In the genomic region with DNA sequence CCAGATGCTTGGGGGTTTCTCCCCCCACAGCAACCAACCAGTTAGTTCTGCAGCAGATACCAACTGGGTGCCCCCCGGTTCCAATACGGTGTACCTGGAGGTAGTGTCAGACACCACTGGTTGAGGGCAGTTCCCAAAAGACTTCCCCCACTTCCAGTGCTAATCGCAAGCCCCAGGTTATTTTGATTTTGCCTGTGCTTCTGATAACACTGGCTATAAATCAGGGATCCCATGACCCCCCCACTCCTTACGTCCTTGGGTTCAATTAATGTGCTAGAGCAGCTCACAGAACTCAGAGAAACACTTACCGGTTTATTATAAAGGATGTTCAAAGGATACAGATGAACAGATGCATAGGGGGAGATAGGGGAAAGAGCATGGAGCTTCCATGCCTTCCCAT, we compare ENCODE assay signal across 24 cellular contexts. TPM values are rescaled to one million over a fixed set of nuclear protein-coding genes. Genes with fewer than 3 reads are reported as not detected.
DNase-seq lines count a peak whose midpoint lies in the region; ATAC-seq and TF ChIP-seq lines count a peak whose summit lies in the region.
"Had no signal": no experiment of that assay in that cellular context is flagged by ENCODE, and none has a peak within 500 bp of the region (broad histone marks: within the 10 kb centered on the region; RNA-seq: fewer than 3 reads in every experiment).

No MANE protein-coding gene starts in this region.

- 71 to 73% methylated on average over 5 of the region's 5 CpGs for WGBS in body of pancreas, 2 donors

- CTCF ChIA-PET in CD4-positive, alpha-beta T cell (lab: Charles Lee) = no interaction called here

- H3K27ac Mint-ChIP-seq in CD4-positive, CD25-positive, alpha-beta regulatory T cell = peak overlapping the region in 2 of 3 donors; percentile 63 to 68
- H3K27ac Mint-ChIP-seq in CD4-positive, alpha-beta T cell = peak overlapping the region; percentile 44
- peak overlapping the region in 8 of 10 donors; percentile 21 to 76 (median 57) for H3K27ac Mint-ChIP-seq in naive thymus-derived CD8-positive, alpha-beta T cell
- H3K27ac Mint-ChIP-seq: activated CD4-positive, alpha-beta T cell treated with anti-CD3 and anti-CD28 coated beads, Interleukin-2, amount 10 ng/mL, durations not matched to agents 24 days and 14 days had no signal

- ATAC-seq in CD4-positive, CD25-positive, alpha-beta regulatory T cell (ENCODE audit: low read depth in 2 of 2) = no peak
- no peak for ATAC-seq in CD4-positive, alpha-beta T cell (ENCODE audit: poor library complexity)
- no peak for ATAC-seq in body of pancreas
- no peak for ATAC-seq in naive thymus-derived CD8-positive, alpha-beta T cell
- ATAC-seq: sciatic nerve had no signal

- no peaks in the 10 kb centered on the region for H3K27me3 ChIP-seq in CD4-positive, CD25-positive, alpha-beta regulatory T cell (ENCODE audit: control insufficient read depth, insufficient read depth, low read length)
- no peaks in the 10 kb centered on the region for H3K27me3 ChIP-seq in CD4-positive, alpha-beta T cell (ENCODE audit: control insufficient read depth, insufficient read depth, low read length)
- no peaks in the 10 kb centered on the region for H3K27me3 ChIP-seq in body of pancreas
- H3K27me3 ChIP-seq: BLaER1 treated with 17β-estradiol and CSF1 and Interleukin-3, amounts not matched to agents 10 nM and 100 nM; tibial artery had no signal

- no peak overlapping the region for H3K4me3 Mint-ChIP-seq in CD4-positive, CD25-positive, alpha-beta regulatory T cell
- H3K4me3 Mint-ChIP-seq in CD4-positive, alpha-beta T cell = no peak overlapping the region
- H3K4me3 Mint-ChIP-seq in naive thymus-derived CD8-positive, alpha-beta T cell = no peak overlapping the region
- H3K4me3 Mint-ChIP-seq: activated CD4-positive, alpha-beta T cell treated with anti-CD3 and anti-CD28 coated beads, Interleukin-2, amount 10 ng/mL, durations not matched to agents 24 days and 14 days had no signal

- H3K4me1 ChIP-seq in CD4-positive, CD25-positive, alpha-beta regulatory T cell (ENCODE audit: control insufficient read depth, insufficient read depth, low read length, poor library complexity, severe bottlenecking) = peaks cover 20% of the 10 kb centered on the region
- H3K4me1 ChIP-seq in body of pancreas = peaks cover 42% of the 10 kb centered on the region

- peaks cover 14 to 63% (median 46%) of the 10 kb centered on the region in 4 donors for H3K4me1 Mint-ChIP-seq in CD4-positive, CD25-positive, alpha-beta regulatory T cell
- H3K4me1 Mint-ChIP-seq in CD4-positive, alpha-beta T cell (ENCODE audit: low read depth) = peaks cover 71% of the 10 kb centered on the region
- H3K4me1 Mint-ChIP-seq in naive thymus-derived CD8-positive, alpha-beta T cell = peaks cover 25 to 73% (median 61%) of the 10 kb centered on the region in 4 donors

- in situ Hi-C loops in GM13976 (cut with MboI; ENCODE audit: low sequenced_read_pairs, unreplicated experiment) = no loop called here

- no peak for DNase-seq in CD4-positive, CD25-positive, alpha-beta regulatory T cell
- DNase-seq in CD4-positive, alpha-beta T cell = no peak
- DNase-seq in body of pancreas = no peak
- no peak for DNase-seq in naive thymus-derived CD8-positive, alpha-beta T cell
- no peak for DNase-seq in GM13976 (ENCODE audit: low spot score)
- no peak for DNase-seq in OCI-M2 (lab: John Stamatoyannopoulos, UW; ENCODE audit: unreplicated experiment)
- no peak for DNase-seq in NCI-H226
- DNase-seq: activated CD4-positive, alpha-beta T cell treated with anti-CD3 and anti-CD28 coated beads, Interleukin-2, amount 10 ng/mL, durations not matched to agents 24 days and 14 days; activated naive CD4-positive, alpha-beta T cell; activated T-cell treated with anti-CD3 and anti-CD28 coated beads, Interleukin-2, amount 50 U/mL, for 48 hours; amygdala; hypothalamus; NCI-H1436 treated with DMSO at 0.1 percent for 48 hours; NCI-H446; NCI-H748 treated with DMSO at 0.1 percent for 48 hours; stimulated activated CD4-positive, alpha-beta T cell treated with anti-CD3 and anti-CD28 coated beads, Interleukin-12 subunit alpha, Interleukin-12 subunit beta, amount 100 ng/mL, for 4 hours; stimulated activated CD4-positive, alpha-beta T cell treated with anti-CD3 and anti-CD28 coated beads, Interleukin-2, amount 100 ng/mL, for 48 hours; T1000; tibial artery had no signal

- no peaks in the 10 kb centered on the region for H3K36me3 ChIP-seq in CD4-positive, CD25-positive, alpha-beta regulatory T cell (ENCODE audit: control insufficient read depth, insufficient read depth, low read length)
- no peaks in the 10 kb centered on the region for H3K36me3 ChIP-seq in body of pancreas (replicated peaks in 1 of 2; ENCODE audit: insufficient read depth in 1 of 2, low read depth in 2 of 2)
- H3K36me3 ChIP-seq: neutrophil, prostate gland, tibial artery had no signal

- intact Hi-C loops in CD4-positive, alpha-beta T cell (cut with DNase I, micrococcal nuclease) = loop anchor here in 1 of 2 experiments (5.0 kb wide), 1 partner anchor 41 kb away; no protein-coding TSS in a partner anchor
- intact Hi-C loops in body of pancreas (cut with DNase I) = no loop called here

- H3K9me3 ChIP-seq in CD4-positive, CD25-positive, alpha-beta regulatory T cell (ENCODE audit: control insufficient read depth in 2 of 2, low read length in 2 of 2) = no peaks in the 10 kb centered on the region
- no peaks in the 10 kb centered on the region for H3K9me3 ChIP-seq in CD4-positive, alpha-beta T cell (ENCODE audit: control insufficient read depth, low read length)
- H3K9me3 ChIP-seq in body of pancreas = no peaks in the 10 kb centered on the region
- H3K9me3 ChIP-seq: neutrophil, prostate gland, tibial artery had no signal

- no peaks in the 10 kb centered on the region for H3K27me3 Mint-ChIP-seq in CD4-positive, CD25-positive, alpha-beta regulatory T cell
- no peaks in the 10 kb centered on the region for H3K27me3 Mint-ChIP-seq in CD4-positive, alpha-beta T cell
- no peaks in the 10 kb centered on the region for H3K27me3 Mint-ChIP-seq in naive thymus-derived CD8-positive, alpha-beta T cell
- H3K27me3 Mint-ChIP-seq: activated CD4-positive, alpha-beta T cell treated with anti-CD3 and anti-CD28 coated beads, Interleukin-2, amount 10 ng/mL, durations not matched to agents 24 days and 14 days had no signal

- no peak overlapping the region for H3K27ac ChIP-seq in CD4-positive, CD25-positive, alpha-beta regulatory T cell (ENCODE audit: insufficient read depth, low read length, poor library complexity, severe bottlenecking)
- no peak overlapping the region for H3K27ac ChIP-seq in CD4-positive, alpha-beta T cell (ENCODE audit: low read depth, low read length)
- peak overlapping the region in 3 of 4 donors; percentile 67 to 76 (median 74) for H3K27ac ChIP-seq in body of pancreas
- H3K27ac ChIP-seq: BLaER1 treated with 17β-estradiol and CSF1 and Interleukin-3, amounts not matched to agents 10 nM and 100 nM; neutrophil; prostate gland; tibial artery; VCaP had no signal

- POLR2A ChIA-PET in CD4-positive, alpha-beta T cell (lab: Charles Lee) = no interaction called here
- POLR2A ChIA-PET in naive thymus-derived CD8-positive, alpha-beta T cell (lab: Charles Lee) = no interaction called here

- H3K36me3 Mint-ChIP-seq in CD4-positive, CD25-positive, alpha-beta regulatory T cell = no peaks in the 10 kb centered on the region
- H3K36me3 Mint-ChIP-seq in CD4-positive, alpha-beta T cell (ENCODE audit: low read depth) = peaks cover 7% of the 10 kb centered on the region
- H3K36me3 Mint-ChIP-seq in naive thymus-derived CD8-positive, alpha-beta T cell = peaks cover 0 to 3% (median 2%) of the 10 kb centered on the region in 3 donors

- TF ChIP-seq POLR2A in body of pancreas (IDR thresholded peaks at IDR 0.05) = no peak

- H3K4me3 ChIP-seq in CD4-positive, CD25-positive, alpha-beta regulatory T cell (ENCODE audit: low read depth, low read length) = no peak overlapping the region
- H3K4me3 ChIP-seq in body of pancreas = no peak overlapping the region
- H3K4me3 ChIP-seq: BLaER1 treated with 17β-estradiol and CSF1 and Interleukin-3, amounts not matched to agents 10 nM and 100 nM; prostate gland; tibial artery had no signal

- no peak for TF ChIP-seq CTCF in CD4-positive, alpha-beta T cell (IDR thresholded peaks at IDR 0.05)
- no peak for TF ChIP-seq CTCF in body of pancreas (IDR thresholded peaks at IDR 0.05)
- no peak for TF ChIP-seq CTCF in GM13976 (IDR thresholded peaks at IDR 0.05; ENCODE audit: borderline replicate concordance, control extremely low read depth, extremely low read depth, insufficient read depth, missing control alignments)

- H3K9me3 Mint-ChIP-seq in CD4-positive, CD25-positive, alpha-beta regulatory T cell = no peaks in the 10 kb centered on the region
- H3K9me3 Mint-ChIP-seq in CD4-positive, alpha-beta T cell = no peaks in the 10 kb centered on the region
- H3K9me3 Mint-ChIP-seq in naive thymus-derived CD8-positive, alpha-beta T cell = no peaks in the 10 kb centered on the region
- H3K9me3 Mint-ChIP-seq: activated CD4-positive, alpha-beta T cell treated with anti-CD3 and anti-CD28 coated beads, Interleukin-2, amount 10 ng/mL, durations not matched to agents 24 days and 14 days had no signal

RNA-seq across cellular contexts. Expression of gene CLCN3, which starts 5.5 kb away (rescaled TPM):
- total RNA-seq in CD4-positive, CD25-positive, alpha-beta regulatory T cell = 17.0 TPM
- polyA plus RNA-seq in CD4-positive, CD25-positive, alpha-beta regulatory T cell = 10 to 100 TPM in 1 of 4 donors, 1 to 10 TPM in 3; 6.3 to 12.0 (median 8.5) TPM
- 1 to 10 TPM; 9.0 to 9.2 TPM for total RNA-seq in CD4-positive, alpha-beta T cell
- total RNA-seq in body of pancreas = 10 to 100 TPM; 22.4 to 40.5 TPM
- total RNA-seq in naive thymus-derived CD8-positive, alpha-beta T cell = 10 to 100 TPM; 32.8 to 36.1 TPM
- 10 to 100 TPM; 11.2 to 11.8 (median 11.8) TPM for polyA plus RNA-seq in naive thymus-derived CD8-positive, alpha-beta T cell

RNA-seq across cellular contexts. Expression of gene NEK1, which starts 13.5 kb away (rescaled TPM):
- 22.9 TPM for total RNA-seq in CD4-positive, CD25-positive, alpha-beta regulatory T cell
- polyA plus RNA-seq in CD4-positive, CD25-positive, alpha-beta regulatory T cell = 10 to 100 TPM in 2 of 4 donors, 1 to 10 TPM in 2; 7.7 to 11.0 (median 9.9) TPM
- total RNA-seq in CD4-positive, alpha-beta T cell = 10 to 100 TPM in 1 of 2 experiments, 1 to 10 TPM in 1; 9.5 to 10.2 TPM
- 10 to 100 TPM in 1 of 2 donors, 1 to 10 TPM in 1; 6.3 to 12.2 TPM for total RNA-seq in body of pancreas
- 10 to 100 TPM; 17.3 to 19.5 TPM for total RNA-seq in naive thymus-derived CD8-positive, alpha-beta T cell
- polyA plus RNA-seq in naive thymus-derived CD8-positive, alpha-beta T cell = 1 to 10 TPM; 7.1 to 9.0 (median 8.4) TPM

Comparison
In these comparisons a context has a peak if more than half of its experiments do, and no peak if none do; other contexts are left out.
1. H3K27ac ChIP-seq: peak in body of pancreas (3 of 4); none in CD4-positive, CD25-positive, alpha-beta regulatory T cell (single experiment) and CD4-positive, alpha-beta T cell (single experiment).
2. Peak in every context shown above with its lines, with median percentiles within 50 percentile points of each other: H3K27ac Mint-ChIP-seq.